In genomic region chr2:176126929-176127768, GRCh38 we compare ENCODE assay signal across 8 cellular contexts. TPM values are rescaled to one million over a fixed set of nuclear protein-coding genes. Genes with fewer than 3 reads are reported as not detected.
DNase-seq lines count a peak whose midpoint lies in the region; ATAC-seq and TF ChIP-seq lines count a peak whose summit lies in the region.

No MANE protein-coding gene starts in this region.

- H3K27me3 ChIP-seq in HL-60 (ENCODE audit: insufficient read depth, poor library complexity, severe bottlenecking), result peaks cover 85% of the 10 kb centered on the region

- ATAC-seq in sciatic nerve (no peak), HG03025 (IDR thresholded peaks at IDR 0.05; ENCODE audit: low FRiP score, unreplicated experiment) (no peak), GM19023 (IDR thresholded peaks at IDR 0.05; ENCODE audit: unreplicated experiment) (no peak)

- intact Hi-C loops in sciatic nerve (cut with DNase I), result loop anchor here (5.0 to 10.0 kb wide), 2 partner anchors 510 to 1028 kb away; no protein-coding TSS in a partner anchor

- no peak overlapping the region for H3K27ac ChIP-seq in HL-60 (replicated peaks)

- H3K4me3 ChIP-seq in HL-60 (replicated peaks; ENCODE audit: insufficient read depth, low read length), result no peak overlapping the region

- DNase-seq in Ammon's horn (ENCODE audit: low spot score), result peak; percentile 75
- DNase-seq in HL-60 (ENCODE audit: low read depth in 1 of 2, low spot score in 1 of 2), result peak in 1 of 2 experiments; percentile 49
- DNase-seq in RPMI8226, result peak; percentile 68
- peak; percentile 51 for DNase-seq in activated gamma-delta T cell treated with anti-CD3 and anti-CD28 coated beads, Interleukin-2, amount 50 U/mL, for 16 hours (ENCODE audit: low read depth)
- peak; percentile 66 for DNase-seq in glomerular visceral epithelial cell (ENCODE audit: extremely low spot score)
- peak; percentile 89 for DNase-seq in sciatic nerve (ENCODE audit: low spot score)

- peak; percentile 53 for TF ChIP-seq CTCF in HL-60 (IDR thresholded peaks at IDR 0.05; ENCODE audit: insufficient read depth, low read length)

RNA-seq across cellular contexts. Expression of gene HOXD8, which starts 2.4 kb away (rescaled TPM):
- 11.9 TPM for total RNA-seq in sciatic nerve

RNA-seq across cellular contexts. Expression of gene HOXD9, which starts 4.6 kb away (rescaled TPM):
- 4.9 TPM for total RNA-seq in sciatic nerve

RNA-seq across cellular contexts. Expression of gene HOXD10, which starts 10.6 kb away (rescaled TPM):
- 1.9 TPM for total RNA-seq in sciatic nerve

RNA-seq across cellular contexts. Expression of gene HOXD11, which starts 20.1 kb away (rescaled TPM):
- total RNA-seq in sciatic nerve, result 0.40 TPM

RNA-seq across cellular contexts. Expression of gene HOXD4, which starts 24.2 kb away (rescaled TPM):
- 6.8 TPM for total RNA-seq in sciatic nerve
